In the genomic region with DNA sequence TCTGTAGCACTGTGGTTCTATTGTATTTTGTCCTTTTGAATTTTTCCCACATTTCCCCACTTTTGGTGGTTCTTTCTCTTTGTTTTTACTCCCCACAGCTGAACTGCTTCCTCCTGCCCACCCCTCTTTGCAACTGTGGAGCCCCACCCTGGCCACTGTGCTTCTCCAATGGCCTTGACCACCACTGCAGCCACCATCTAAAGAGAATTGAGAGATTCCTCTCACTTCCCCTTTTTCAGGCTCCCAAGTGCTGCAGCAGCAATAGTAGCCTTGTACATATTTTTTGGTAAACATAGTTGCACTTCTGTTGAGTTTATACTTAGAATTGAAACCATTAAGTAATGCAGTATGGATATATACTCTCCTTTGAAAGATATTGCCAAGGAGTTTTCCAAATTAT, we compare ENCODE assay signal across 18 cellular contexts. TPM values are rescaled to one million over a fixed set of nuclear protein-coding genes. Genes with fewer than 3 reads are reported as not detected.
DNase-seq lines count a peak whose midpoint lies in the region; ATAC-seq, FAIRE-seq and TF ChIP-seq lines count a peak whose summit lies in the region.
"Had no signal": no experiment of that assay in that cellular context is flagged by ENCODE, and none has a peak within 500 bp of the region (broad histone marks: within the 10 kb centered on the region; RNA-seq: fewer than 3 reads in every experiment).

No MANE protein-coding gene starts in this region.

- intact Hi-C loops in posterior cingulate gyrus (cut with DNase I), result no loop called here

- H2AFZ ChIP-seq in astrocyte (ENCODE audit: low read depth, low read length), result no peak overlapping the region

- H3K36me3 ChIP-seq in astrocyte (ENCODE audit: insufficient read depth, low read length), result no peaks in the 10 kb centered on the region

- H3K4me3 Mint-ChIP-seq in astrocyte (ENCODE audit: unreplicated experiment), result no peak overlapping the region
- H3K4me3 Mint-ChIP-seq: activated CD4-positive, alpha-beta T cell treated with anti-CD3 and anti-CD28 coated beads, Interleukin-2, amount 10 ng/mL, durations not matched to agents 7 days and 5 days; natural killer cell treated with Interleukin-12 subunit alpha and Interleukin-12 subunit beta and Interleukin-15 and Interleukin-18, amount 100 ng/mL, for 72 hours had no signal

- ATAC-seq in GM19372 (IDR thresholded peaks at IDR 0.05; ENCODE audit: low read depth, unreplicated experiment) (peak; percentile 72), HG02938 (IDR thresholded peaks at IDR 0.05; ENCODE audit: unreplicated experiment) (peak; percentile 78)
- ATAC-seq: activated naive CD4-positive, alpha-beta T cell treated with anti-CD3 and anti-CD28 coated beads, Interleukin-2, amount 50 U/mL, for 72 hours; natural killer cell treated with Interleukin-12 subunit alpha and Interleukin-12 subunit beta and Interleukin-15 and Interleukin-18, amount 100 ng/mL, for 72 hours had no signal

- H4K20me1 ChIP-seq in astrocyte (ENCODE audit: insufficient read depth, low read length), result no peaks in the 10 kb centered on the region

- H3K4me1 Mint-ChIP-seq in astrocyte (ENCODE audit: low read depth, unreplicated experiment), result no peaks in the 10 kb centered on the region
- H3K4me1 Mint-ChIP-seq: activated CD4-positive, alpha-beta T cell treated with anti-CD3 and anti-CD28 coated beads, Interleukin-2, amount 10 ng/mL, durations not matched to agents 7 days and 5 days had no signal

- H3K27me3 ChIP-seq in astrocyte (ENCODE audit: insufficient read depth, low read length), result no peaks in the 10 kb centered on the region

- H3K9me3 Mint-ChIP-seq in astrocyte (ENCODE audit: unreplicated experiment), result no peaks in the 10 kb centered on the region
- H3K9me3 Mint-ChIP-seq: activated CD4-positive, alpha-beta T cell treated with anti-CD3 and anti-CD28 coated beads, Interleukin-2, amount 10 ng/mL, durations not matched to agents 7 days and 5 days had no signal

- H3K4me2 ChIP-seq in astrocyte (ENCODE audit: low read length), result no peak overlapping the region

- no peaks in the 10 kb centered on the region for H3K9me3 ChIP-seq in astrocyte (ENCODE audit: insufficient read depth, low read depth, low read length)
- H3K9me3 ChIP-seq: Caco-2 had no signal

- no peaks in the 10 kb centered on the region for H3K4me1 ChIP-seq in astrocyte (ENCODE audit: insufficient read depth, low read length)
- H3K4me1 ChIP-seq: Caco-2 had no signal

- FAIRE-seq in astrocyte (lab: Jason Lieb, UNC) (peak; percentile 86), RCC 7860 (lab: Jason Lieb, UNC) (no peak)
- FAIRE-seq: islet of Langerhans had no signal

- no peaks in the 10 kb centered on the region for H3K27me3 Mint-ChIP-seq in astrocyte (ENCODE audit: low read depth, unreplicated experiment)

- no peak overlapping the region for H3K4me3 ChIP-seq in astrocyte (ENCODE audit: insufficient read depth, low read depth, low read length)

- no peaks in the 10 kb centered on the region for H3K79me2 ChIP-seq in astrocyte (ENCODE audit: insufficient read depth, low read length)

- no peak for TF ChIP-seq CTCF in GM13976 (IDR thresholded peaks at IDR 0.05; ENCODE audit: borderline replicate concordance, control extremely low read depth, extremely low read depth, insufficient read depth, missing control alignments)
- no peak for TF ChIP-seq CTCF in astrocyte (IDR thresholded peaks at IDR 0.05; ENCODE audit: insufficient read depth, low read depth, low read length)

- H3K9ac ChIP-seq in astrocyte (ENCODE audit: low read length), result no peak overlapping the region

- in situ Hi-C loops in GM13976 (cut with MboI; ENCODE audit: low sequenced_read_pairs, unreplicated experiment), result no loop called here

- no peak overlapping the region for H3K27ac ChIP-seq in astrocyte (ENCODE audit: low read depth, low read length)

- peak; percentile 3 for DNase-seq in GM13976 (ENCODE audit: low spot score)
- no peak for DNase-seq in astrocyte (ENCODE audit: low read depth)
- no peak for DNase-seq in NCI-H1092 (lab: John Stamatoyannopoulos, UW)
- DNase-seq in RCC 7860 (ENCODE audit: low spot score), result no peak
- no peak for DNase-seq in NCI-H748 (lab: John Stamatoyannopoulos, UW; ENCODE audit: unreplicated experiment)
- no peak for DNase-seq in posterior cingulate gyrus
- DNase-seq: activated CD4-positive, alpha-beta T cell treated with anti-CD3 and anti-CD28 coated beads, Interleukin-2, amount 10 ng/mL, durations not matched to agents 7 days and 5 days; activated T-cell treated with anti-CD3 and anti-CD28 coated beads for 4 hours; Caco-2; IMR-90; mammary epithelial cell had no signal

- H3K27ac Mint-ChIP-seq in astrocyte (ENCODE audit: unreplicated experiment), result no peak overlapping the region
- H3K27ac Mint-ChIP-seq: activated CD4-positive, alpha-beta T cell treated with anti-CD3 and anti-CD28 coated beads, Interleukin-2, amount 10 ng/mL, durations not matched to agents 7 days and 5 days; activated naive CD4-positive, alpha-beta T cell treated with anti-CD3 and anti-CD28 coated beads, Interleukin-2, amount 50 U/mL, for 72 hours; natural killer cell treated with Interleukin-12 subunit alpha and Interleukin-12 subunit beta and Interleukin-15 and Interleukin-18, amount 100 ng/mL, for 72 hours had no signal

- no peaks in the 10 kb centered on the region for H3K36me3 Mint-ChIP-seq in astrocyte (ENCODE audit: low read depth, unreplicated experiment)
- H3K36me3 Mint-ChIP-seq: activated naive CD4-positive, alpha-beta T cell treated with anti-CD3 and anti-CD28 coated beads, Interleukin-2, amount 50 U/mL, for 72 hours had no signal

RNA-seq across cellular contexts. Expression of a gene that starts 51.3 kb away (rescaled TPM):
- 2.3 and 2.8 TPM in 2 replicates for total RNA-seq in astrocyte
- total RNA-seq: activated CD4-positive, alpha-beta T cell treated with anti-CD3 and anti-CD28 coated beads, Interleukin-2, amount 10 ng/mL, durations not matched to agents 7 days and 5 days; activated naive CD4-positive, alpha-beta T cell treated with anti-CD3 and anti-CD28 coated beads, Interleukin-2, amount 50 U/mL, for 72 hours; dermis microvascular lymphatic vessel endothelial cell; G401 had no signal
